1 cellular context compared by ENCODE assay signal in the genomic region with DNA sequence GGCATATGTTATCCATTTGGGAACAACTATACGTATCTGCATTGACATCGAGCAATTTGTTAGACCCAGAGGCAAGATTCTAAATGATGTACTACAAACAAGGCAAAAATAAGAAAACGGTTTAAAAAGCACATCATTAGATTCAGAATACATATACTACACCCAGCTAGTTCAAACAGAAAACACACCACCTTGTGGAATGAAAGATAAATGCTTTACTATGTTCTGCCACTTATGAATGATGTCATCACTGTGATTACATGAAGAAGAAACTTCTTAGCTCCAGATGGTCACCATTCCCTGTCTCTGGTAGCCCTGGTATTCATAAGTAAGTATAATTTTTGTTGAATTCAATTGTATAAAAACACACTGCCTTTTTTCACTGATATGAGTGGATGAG.
A peak's percentile ranks its signal among the peaks of the same experiment; 100 is the strongest.
TF ChIP-seq lines count a peak whose summit lies in the region.

No MANE protein-coding gene starts in this region.

TF ChIP-seq in HepG2, 621 proteins besides CTCF, POLR2A, EP300 and RAD21 (continued from another document):
- TF ChIP-seq SMAD9 (CRISPR knock-in tag; IDR thresholded peaks at IDR 0.05) (no peak), CEBPG (CRISPR knock-in tag; IDR thresholded peaks at IDR 0.05) (0 out of 2 replicates have a peak, but pooled peaks have one; percentile 8), ZNF430 (CRISPR knock-in tag; IDR thresholded peaks at IDR 0.05) (no peak), GATAD1 (CRISPR knock-in tag; IDR thresholded peaks at IDR 0.05) (no peak), SATB2 (CRISPR knock-in tag; IDR thresholded peaks at IDR 0.05) (no peak), THYN1 (CRISPR knock-in tag; IDR thresholded peaks at IDR 0.05; ENCODE audit: borderline replicate concordance, low read depth) (0 out of 2 replicates have a peak, but pooled peaks have one; percentile 25)
